Comparison of ENCODE assay signal across 1 cellular context in genomic region chr19:4375164-4375619, GRCh38.
TF ChIP-seq lines count a peak whose summit lies in the region.

No MANE protein-coding gene starts in this region.

TF ChIP-seq in liver, 16 proteins besides CTCF, POLR2A, EP300 and RAD21 (continued from another document):
- TF ChIP-seq ZBTB33 (IDR thresholded peaks at IDR 0.05), result no peak
- no peak for TF ChIP-seq HNF4A (conservative IDR thresholded peaks at IDR 0.05)
- no peak for TF ChIP-seq HNF4G (IDR thresholded peaks at IDR 0.05)
- TF ChIP-seq TAF1 (conservative IDR thresholded peaks at IDR 0.05), result no peak
- TF ChIP-seq GABPA (IDR thresholded peaks at IDR 0.05 in 1 of 2, conservative IDR thresholded peaks at IDR 0.05 in 1 of 2), result no peak
- no peak for TF ChIP-seq ATF3 (IDR thresholded peaks at IDR 0.05)
